ENCODE assay signal across 12 cellular contexts in the genomic region with DNA sequence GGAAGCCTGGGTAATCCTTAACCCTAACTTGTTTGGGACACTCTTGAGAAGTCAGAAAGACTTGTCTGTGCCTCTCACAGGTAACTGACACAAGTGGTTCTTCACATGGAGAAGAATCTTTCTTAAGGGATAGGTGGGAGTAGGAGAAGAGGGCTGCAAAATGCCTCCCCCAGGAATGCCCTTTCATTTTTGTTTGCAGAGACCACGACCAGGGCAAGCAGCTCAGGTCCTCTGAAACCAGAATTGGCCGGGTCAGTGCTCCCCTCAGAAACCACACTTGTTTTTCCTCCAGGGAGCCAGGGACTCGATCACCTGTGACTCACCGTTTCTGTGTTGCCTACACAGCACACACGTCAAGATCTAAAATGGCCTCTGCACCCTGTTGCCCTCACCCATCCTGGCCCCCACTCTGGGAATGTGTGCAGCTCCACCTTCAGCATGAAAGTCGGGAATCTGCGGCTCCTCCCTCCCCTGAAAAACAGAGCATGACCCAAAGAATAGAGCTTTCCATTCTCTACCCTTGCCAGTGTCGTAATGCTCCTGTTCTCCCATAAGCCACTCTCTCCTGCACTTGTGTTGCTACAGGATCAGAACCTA. TPM values are rescaled to one million over a fixed set of nuclear protein-coding genes. Genes with fewer than 3 reads are reported as not detected.
DNase-seq lines count a peak whose midpoint lies in the region; TF ChIP-seq lines count a peak whose summit lies in the region.
"Had no signal": no experiment of that assay in that cellular context is flagged by ENCODE, and none has a peak within 500 bp of the region (broad histone marks: within the 10 kb centered on the region; RNA-seq: fewer than 3 reads in every experiment).

No MANE protein-coding gene starts in this region.

- CTCF ChIA-PET in GM10248 (lab: Yijun Ruan, JAX) = interaction anchor here (0.6 to 1.3 kb wide), 3 partner anchors 24 to 107 kb away, joined by 3 read pairs; no protein-coding TSS in a partner anchor

- peaks cover 0 to 8% (median 5%) of the 10 kb centered on the region in 7 donors for H3K9me3 Mint-ChIP-seq in CD14-positive monocyte
- H3K9me3 Mint-ChIP-seq: CD8-positive, alpha-beta T cell had no signal

- H3K9me3 ChIP-seq in duodenal mucosa (ENCODE audit: control insufficient read depth in 1 of 2, low read length in 2 of 2) = no peaks in the 10 kb centered on the region
- no peaks in the 10 kb centered on the region for H3K9me3 ChIP-seq in mucosa of rectum (ENCODE audit: control insufficient read depth in 2 of 2, low read length in 2 of 2)
- H3K9me3 ChIP-seq: esophagus squamous epithelium, neutrophil had no signal

- H3K4me3 ChIP-seq in duodenal mucosa (ENCODE audit: low read depth in 1 of 2, low read length in 2 of 2) (peak overlapping the region in 1 of 2 donors; percentile 37), mucosa of rectum (ENCODE audit: low read length in 2 of 2) (peak overlapping the region; percentile 38 to 49)
- H3K4me3 ChIP-seq: esophagus squamous epithelium had no signal

- H3K4me3 Mint-ChIP-seq in CD14-positive monocyte = peak overlapping the region in 1 of 2 donors; percentile 58
- H3K4me3 Mint-ChIP-seq: CD8-positive, alpha-beta T cell had no signal

- peak overlapping the region in 1 of 7 donors; percentile 37 for H3K27ac Mint-ChIP-seq in CD14-positive monocyte
- H3K27ac Mint-ChIP-seq: CD8-positive, alpha-beta T cell had no signal

- H3K9ac ChIP-seq in duodenal mucosa (ENCODE audit: low read depth in 1 of 2, low read length in 2 of 2) = peak overlapping the region; percentile 27 to 74
- H3K9ac ChIP-seq in mucosa of rectum (ENCODE audit: low read depth in 1 of 2, low read length in 2 of 2) = peak overlapping the region; percentile 71 to 74

- H3K4me1 Mint-ChIP-seq in CD14-positive monocyte = peaks cover 4% of the 10 kb centered on the region

- H3K27ac ChIP-seq in duodenal mucosa (ENCODE audit: low read depth, low read length) = peak overlapping the region; percentile 90
- peak overlapping the region; percentile 87 to 94 for H3K27ac ChIP-seq in mucosa of rectum (ENCODE audit: low read depth in 2 of 2, low read length in 2 of 2)
- H3K27ac ChIP-seq: esophagus squamous epithelium, neutrophil had no signal

- H3K4me1 ChIP-seq in duodenal mucosa (ENCODE audit: control insufficient read depth in 1 of 2, insufficient read depth in 2 of 2, low read length in 2 of 2) (peaks cover 45 to 55% of the 10 kb centered on the region in 2 donors), mucosa of rectum (ENCODE audit: control insufficient read depth in 2 of 2, insufficient read depth in 2 of 2, low read length in 2 of 2) (peaks cover 33 to 39% of the 10 kb centered on the region in 2 donors)
- H3K4me1 ChIP-seq: esophagus squamous epithelium had no signal

- H3K36me3 Mint-ChIP-seq in CD14-positive monocyte = no peaks in the 10 kb centered on the region
- H3K36me3 Mint-ChIP-seq: CD8-positive, alpha-beta T cell had no signal

- H3K36me3 ChIP-seq in duodenal mucosa (ENCODE audit: control insufficient read depth in 1 of 2, insufficient read depth in 2 of 2, low read length in 2 of 2) (peaks cover 2 to 5% of the 10 kb centered on the region in 2 donors), mucosa of rectum (ENCODE audit: control insufficient read depth in 2 of 2, insufficient read depth in 2 of 2, low read length in 2 of 2) (peaks cover 9 to 14% of the 10 kb centered on the region in 2 donors)
- H3K36me3 ChIP-seq: esophagus squamous epithelium, neutrophil had no signal

- no peaks in the 10 kb centered on the region for H3K27me3 ChIP-seq in duodenal mucosa (ENCODE audit: control insufficient read depth in 1 of 2, insufficient read depth in 2 of 2, low read length in 2 of 2)
- H3K27me3 ChIP-seq in mucosa of rectum (ENCODE audit: control insufficient read depth in 2 of 2, insufficient read depth in 2 of 2, low read length in 2 of 2) = no peaks in the 10 kb centered on the region

- peaks cover 10 to 25% (median 23%) of the 10 kb centered on the region in 3 donors for H3K27me3 Mint-ChIP-seq in CD14-positive monocyte (ENCODE audit: low read depth in 3 of 3)

- DNase-seq in Daoy (ENCODE audit: low read depth) = peak; percentile 37
- peak; percentile 36 for DNase-seq in HuH-7 (ENCODE audit: low spot score)
- no peak for DNase-seq in NCI-H2171 treated with DMSO at 0.1 percent for 48 hours (lab: John Stamatoyannopoulos, UW)
- DNase-seq in CD14-positive monocyte (ENCODE audit: low spot score) = no peak
- no peak for DNase-seq in SKM-1 (lab: John Stamatoyannopoulos, UW; ENCODE audit: unreplicated experiment)
- no peak for DNase-seq in GM10248 (ENCODE audit: extremely low spot score)
- DNase-seq: CD8-positive, alpha-beta T cell; esophagus squamous epithelium; NCI-H2171 had no signal

- intact Hi-C loops in CD14-positive monocyte (cut with micrococcal nuclease) = loop anchor here (10.0 kb wide), 2 partner anchors 56 to 136 kb away; no protein-coding TSS in a partner anchor

- no peak for TF ChIP-seq CTCF in CD14-positive monocyte (IDR thresholded peaks at IDR 0.05)
- TF ChIP-seq CTCF in GM10248 (IDR thresholded peaks at IDR 0.05; ENCODE audit: control extremely low read depth, extremely low read depth, low read depth, missing control alignments) = no peak

- POLR2A ChIA-PET in GM10248 (lab: Yijun Ruan, JAX) = no interaction called here

RNA-seq across cellular contexts. Expression of gene HNF1B, which starts 36.1 kb away (rescaled TPM):
- not detected in 2 replicates for total RNA-seq in Daoy (2014; rRNA removed; shearing (Covaris generic))
- not detected for polyA plus RNA-seq in CD14-positive monocyte
- total RNA-seq: CD8-positive, alpha-beta T cell; esophagus squamous epithelium had no signal

Comparison
In these comparisons a context has a peak if more than half of its experiments do, and no peak if none do; other contexts are left out.
1. DNase-seq: peak in Daoy (single experiment) and HuH-7 (single experiment); none in NCI-H2171 treated with DMSO at 0.1 percent for 48 hours (single experiment), CD14-positive monocyte (single experiment), SKM-1 (single experiment) and GM10248 (single experiment).